31 cellular contexts compared by ENCODE assay signal in genomic region chr3:42355612-42356011, GRCh38. TPM values are rescaled to one million over a fixed set of nuclear protein-coding genes. Genes with fewer than 3 reads are reported as not detected.
"Had no signal": no experiment of that assay in that cellular context is flagged by ENCODE, and none has a peak within 500 bp of the region (broad histone marks: within the 10 kb centered on the region; RNA-seq: fewer than 3 reads in every experiment).

No MANE protein-coding gene starts in this region.

- H3K9me3 Mint-ChIP-seq: stimulated activated effector memory CD8-positive, alpha-beta T cell treated with anti-CD3 and anti-CD28 coated beads, Interleukin-12 subunit alpha, Interleukin-12 subunit beta, amount 100 ng/mL, for 72 hours; stimulated activated naive B cell treated with anti-CD40 and anti-IgM and Interleukin-4, amounts not matched to agents 10 μg/mL and 1 μg/mL and 100 μg/mL, for 72 hours; stimulated activated naive CD8-positive, alpha-beta T cell treated with anti-CD3 and anti-CD28 coated beads, Interleukin-15, Interleukin-2, amounts not matched to agents 100 ng/mL and 50 ng/mL, for 24 hours; type B pancreatic cell had no signal

- H3K27me3 ChIP-seq: stomach, suprapubic skin, testis, thyroid gland, tibial artery, tibial nerve, transverse colon, upper lobe of left lung, upper lobe of right lung, uterus, vagina had no signal

- H3K4me3 ChIP-seq: stomach, suprapubic skin, testis, thoracic aorta, thyroid gland, tibial artery, tibial nerve, transverse colon, upper lobe of left lung, upper lobe of right lung, uterus, vagina had no signal

- ATAC-seq: stimulated activated effector memory CD8-positive, alpha-beta T cell treated with anti-CD3 and anti-CD28 coated beads, Interleukin-12 subunit alpha, Interleukin-12 subunit beta, amount 100 ng/mL, for 72 hours; stimulated activated memory B cell treated with anti-CD40 and anti-IgM and Interleukin-4, amounts not matched to agents 10 μg/mL and 1 μg/mL and 100 μg/mL, for 72 hours; stimulated activated naive B cell treated with anti-CD40 and anti-IgM and Interleukin-4, amounts not matched to agents 10 μg/mL and 1 μg/mL and 100 μg/mL, for 72 hours; stimulated activated naive CD8-positive, alpha-beta T cell treated with anti-CD3 and anti-CD28 coated beads, Interleukin-15, amount 100 ng/mL, for 72 hours; stimulated activated naive CD8-positive, alpha-beta T cell treated with anti-CD3 and anti-CD28 coated beads, Interleukin-15, Interleukin-2, amounts not matched to agents 100 U/mL and 50 U/mL, for 24 hours; upper lobe of right lung had no signal

- H3K4me1 Mint-ChIP-seq: stimulated activated effector memory CD8-positive, alpha-beta T cell treated with anti-CD3 and anti-CD28 coated beads, Interleukin-12 subunit alpha, Interleukin-12 subunit beta, amount 100 ng/mL, for 72 hours; stimulated activated memory B cell treated with anti-CD40 and anti-IgM and Interleukin-4, amounts not matched to agents 10 μg/mL and 1 μg/mL and 100 μg/mL, for 72 hours; stimulated activated naive B cell treated with anti-CD40 and anti-IgM and Interleukin-4, amounts not matched to agents 10 μg/mL and 1 μg/mL and 100 μg/mL, for 72 hours had no signal

- DNase-seq: stimulated activated CD4-positive, alpha-beta T cell treated with anti-CD3 and anti-CD28 coated beads, Interleukin-2, amount 100 ng/mL, for 48 hours; stimulated activated CD4-positive, alpha-beta T cell treated with anti-CD3 and anti-CD28 coated beads, Interleukin-4, amount 100 ng/mL, for 1 hour; stimulated activated CD4-positive, alpha-beta T cell treated with anti-CD3 and anti-CD28 coated beads, Interleukin-4, amount 100 ng/mL, for 24 hours; stimulated activated CD4-positive, alpha-beta T cell treated with anti-CD3 and anti-CD28 coated beads, Interleukin-4, amount 100 ng/mL, for 4 hours; stimulated activated CD8-positive, alpha-beta memory T cell treated with anti-CD3 and anti-CD28 coated beads, Interleukin-4, amount 100 ng/mL, for 48 hours; stimulated activated naive B cell treated with anti-CD40 and anti-IgM and Interleukin-4, amounts not matched to agents 10 μg/mL and 1 μg/mL and 100 μg/mL, for 72 hours; stimulated activated naive CD4-positive, alpha-beta T cell treated with Interleukin-2 at 50 U/mL for 16 hours; stimulated activated naive CD8-positive, alpha-beta T cell treated with anti-CD3 and anti-CD28 coated beads, Interleukin-15, amount 100 ng/mL, for 72 hours; stimulated activated naive CD8-positive, alpha-beta T cell treated with anti-CD3 and anti-CD28 coated beads, Interleukin-15, Interleukin-2, amounts not matched to agents 100 U/mL and 50 U/mL, for 24 hours; stomach; substantia nigra; testis; thyroid gland; tibial artery; transverse colon; trophoblast cell; upper lobe of left lung; upper lobe of right lung; uterus had no signal

- H3K4me1 ChIP-seq: stomach, suprapubic skin, testis, thyroid gland, transverse colon, upper lobe of left lung, upper lobe of right lung, uterus, vagina had no signal

- H3K9me3 ChIP-seq: suprapubic skin, testis, thoracic aorta, thyroid gland, transverse colon, upper lobe of right lung, uterus, vagina had no signal

- H3K4me3 Mint-ChIP-seq: stimulated activated effector memory CD8-positive, alpha-beta T cell treated with anti-CD3 and anti-CD28 coated beads, Interleukin-12 subunit alpha, Interleukin-12 subunit beta, amount 100 ng/mL, for 72 hours; stimulated activated memory B cell treated with anti-CD40 and anti-IgM and Interleukin-4, amounts not matched to agents 10 μg/mL and 1 μg/mL and 100 μg/mL, for 72 hours; stimulated activated naive B cell treated with anti-CD40 and anti-IgM and Interleukin-4, amounts not matched to agents 10 μg/mL and 1 μg/mL and 100 μg/mL, for 72 hours; stimulated activated naive CD8-positive, alpha-beta T cell treated with anti-CD3 and anti-CD28 coated beads, Interleukin-15, amount 100 ng/mL, for 72 hours; stimulated activated naive CD8-positive, alpha-beta T cell treated with anti-CD3 and anti-CD28 coated beads, Interleukin-15, Interleukin-2, amounts not matched to agents 100 ng/mL and 50 ng/mL, for 24 hours; type B pancreatic cell had no signal

- H3K27ac Mint-ChIP-seq: stimulated activated effector memory CD8-positive, alpha-beta T cell treated with anti-CD3 and anti-CD28 coated beads, Interleukin-12 subunit alpha, Interleukin-12 subunit beta, amount 100 ng/mL, for 72 hours; stimulated activated memory B cell treated with anti-CD40 and anti-IgM and Interleukin-4, amounts not matched to agents 10 μg/mL and 1 μg/mL and 100 μg/mL, for 72 hours; stimulated activated naive B cell treated with anti-CD40 and anti-IgM and Interleukin-4, amounts not matched to agents 10 μg/mL and 1 μg/mL and 100 μg/mL, for 72 hours; stimulated activated naive CD8-positive, alpha-beta T cell treated with anti-CD3 and anti-CD28 coated beads, Interleukin-15, amount 100 ng/mL, for 72 hours; stimulated activated naive CD8-positive, alpha-beta T cell treated with anti-CD3 and anti-CD28 coated beads, Interleukin-15, Interleukin-2, amounts not matched to agents 100 ng/mL and 50 ng/mL, for 24 hours; type B pancreatic cell had no signal

- H3K36me3 Mint-ChIP-seq: stimulated activated effector memory CD8-positive, alpha-beta T cell treated with anti-CD3 and anti-CD28 coated beads, Interleukin-12 subunit alpha, Interleukin-12 subunit beta, amount 100 ng/mL, for 72 hours; stimulated activated memory B cell treated with anti-CD40 and anti-IgM and Interleukin-4, amounts not matched to agents 10 μg/mL and 1 μg/mL and 100 μg/mL, for 72 hours; type B pancreatic cell had no signal

- H3K27me3 Mint-ChIP-seq: stimulated activated naive CD8-positive, alpha-beta T cell treated with anti-CD3 and anti-CD28 coated beads, Interleukin-15, amount 100 ng/mL, for 72 hours; stimulated activated naive CD8-positive, alpha-beta T cell treated with anti-CD3 and anti-CD28 coated beads, Interleukin-15, Interleukin-2, amounts not matched to agents 100 ng/mL and 50 ng/mL, for 24 hours had no signal

- H3K36me3 ChIP-seq: stomach, suprapubic skin, thoracic aorta, thyroid gland, tibial artery, tibial nerve, transverse colon, upper lobe of left lung, upper lobe of right lung, uterus, vagina had no signal

- H3K27ac ChIP-seq: stomach, suprapubic skin, testis, thoracic aorta, thyroid gland, tibial artery, tibial nerve, transverse colon, upper lobe of left lung, upper lobe of right lung, uterus, vagina had no signal

RNA-seq across cellular contexts. Expression of gene LYZL4, which starts 54.8 kb away (rescaled TPM):
- total RNA-seq: stomach, subcutaneous adipose tissue, suprapubic skin, temporal lobe, thoracic aorta, thyroid gland, tibial nerve, transverse colon, upper lobe of left lung, upper lobe of right lung, ureter, urinary bladder, uterus, vagina had no signal
- polyA plus RNA-seq: stomach, urinary bladder had no signal
